8 cellular contexts compared by ENCODE assay signal in genomic region chr19:23913931-23914330, GRCh38. TPM values are rescaled to one million over a fixed set of nuclear protein-coding genes. Genes with fewer than 3 reads are reported as not detected.
A peak's percentile ranks its signal among the peaks of the same experiment; 100 is the strongest.
DNase-seq lines count a peak whose midpoint lies in the region; ATAC-seq and TF ChIP-seq lines count a peak whose summit lies in the region.
"Had no signal": no experiment of that assay in that cellular context is flagged by ENCODE, and none has a peak within 500 bp of the region (broad histone marks: within the 10 kb centered on the region; RNA-seq: fewer than 3 reads in every experiment).

No MANE protein-coding gene starts in this region.

- peak overlapping the region; percentile 85 for H3K9ac ChIP-seq in DND-41 (ENCODE audit: low read depth, low read length)
- H3K9ac ChIP-seq in OCI-LY3 (ENCODE audit: low read length) = no peak overlapping the region
- no peak overlapping the region for H3K9ac ChIP-seq in endodermal cell (ENCODE audit: extremely low read depth, low read length, poor library complexity, severe bottlenecking)

- intact Hi-C loops in gastrocnemius medialis (cut with DNase I; ENCODE audit: low total_unique reads) = no loop called here

- 95 to 96% methylated on average over 10 to 11 of the region's 11 CpGs for WGBS in endodermal cell (ENCODE audit: insufficient coverage in 1 of 2, insufficient read length in 1 of 2), 2 experiments

- H3K4me3 ChIP-seq in DND-41 (ENCODE audit: low read depth in 1 of 2, low read length in 2 of 2) (peak overlapping the region; percentile 80 to 88; a peak in 3 of 4 replicates), OCI-LY3 (ENCODE audit: low read length) (peak overlapping the region; percentile 87), endodermal cell (ENCODE audit: low read length) (peak overlapping the region; percentile 90), gastrocnemius medialis (peak overlapping the region; percentile 45 to 61 (median 56))

- H3K4me1 ChIP-seq in DND-41 (ENCODE audit: insufficient read depth, low read length) (peaks cover 35% of the 10 kb centered on the region), OCI-LY3 (ENCODE audit: low read length) (no peaks in the 10 kb centered on the region), endodermal cell (ENCODE audit: control insufficient read depth, insufficient read depth, low read length) (no peaks in the 10 kb centered on the region), gastrocnemius medialis (no peaks in the 10 kb centered on the region)

- H3K9me3 ChIP-seq in DND-41 (ENCODE audit: insufficient read depth, low read length, severe bottlenecking) (peaks cover 11% of the 10 kb centered on the region), OCI-LY3 (ENCODE audit: insufficient read depth, low read length) (peaks cover 14% of the 10 kb centered on the region; the same call in 1 of the 2 replicates), endodermal cell (ENCODE audit: control insufficient read depth, low read length) (peaks cover 20% of the 10 kb centered on the region), gastrocnemius medialis (no peaks in the 10 kb centered on the region)

- H3K27me3 Mint-ChIP-seq in endodermal cell (ENCODE audit: insufficient read depth) = peaks cover 2% of the 10 kb centered on the region

- TF ChIP-seq CTCF in DND-41 (IDR thresholded peaks at IDR 0.05; ENCODE audit: borderline replicate concordance, extremely low read depth, low read length, poor library complexity, severe bottlenecking) (no peak), OCI-LY3 (IDR thresholded peaks at IDR 0.05; ENCODE audit: low read depth, low read length) (no peak), endodermal cell (conservative IDR thresholded peaks at IDR 0.05) (no peak), gastrocnemius medialis (IDR thresholded peaks at IDR 0.05 in 4 of 5, conservative IDR thresholded peaks at IDR 0.05 in 1 of 5) (no peak)

- H3K79me2 ChIP-seq in DND-41 (ENCODE audit: insufficient read depth, low read length) (peaks cover 49% of the 10 kb centered on the region), OCI-LY3 (ENCODE audit: low read length) (peaks cover 21% of the 10 kb centered on the region)

- H3K9me3 Mint-ChIP-seq in endodermal cell = peaks cover 75% of the 10 kb centered on the region

- no peaks in the 10 kb centered on the region for H3K36me3 Mint-ChIP-seq in endodermal cell (ENCODE audit: low read depth)

- no peaks in the 10 kb centered on the region for H3K27me3 ChIP-seq in DND-41 (ENCODE audit: insufficient read depth, low read length, poor library complexity)
- no peaks in the 10 kb centered on the region for H3K27me3 ChIP-seq in OCI-LY3 (ENCODE audit: low read depth, low read length)
- H3K27me3 ChIP-seq in endodermal cell (ENCODE audit: control insufficient read depth, insufficient read depth, low read length, poor library complexity, severe bottlenecking) = no peaks in the 10 kb centered on the region
- no peaks in the 10 kb centered on the region for H3K27me3 ChIP-seq in gastrocnemius medialis

- TF ChIP-seq POLR2A in gastrocnemius medialis (IDR thresholded peaks at IDR 0.05) = no peak

- H3K36me3 ChIP-seq in DND-41 (ENCODE audit: insufficient read depth, low read length) (peaks cover 31% of the 10 kb centered on the region), OCI-LY3 (replicated peaks; ENCODE audit: low read depth, low read length) (peaks cover 31% of the 10 kb centered on the region), endodermal cell (ENCODE audit: control insufficient read depth, insufficient read depth, low read length) (peaks cover 5% of the 10 kb centered on the region), gastrocnemius medialis (no peaks in the 10 kb centered on the region)

- ATAC-seq in DND-41 (ENCODE audit: insufficient read depth, low read depth) (no peak), gastrocnemius medialis (no peak), HG02588 (IDR thresholded peaks at IDR 0.05; ENCODE audit: unreplicated experiment) (no peak)
- no peak for ATAC-seq in activated CD4-positive, CD25-positive, alpha-beta regulatory T cell treated with anti-CD3 and anti-CD28 coated beads, Interleukin-2, amount 50 U/mL, for 24 hours

- H2AFZ ChIP-seq in DND-41 (ENCODE audit: low read depth, low read length) (peak overlapping the region; percentile 70), OCI-LY3 (ENCODE audit: low read depth, low read length) (0 out of 2 replicates have a peak overlapping the region, but pooled peaks have one; percentile 66)

- H3K27ac ChIP-seq in DND-41 (ENCODE audit: low read length) (peak overlapping the region; percentile 96), OCI-LY3 (ENCODE audit: low read length) (no peak overlapping the region), endodermal cell (ENCODE audit: low read depth, low read length) (no peak overlapping the region), gastrocnemius medialis (no peak overlapping the region)

- H3K4me1 Mint-ChIP-seq in endodermal cell = no peaks in the 10 kb centered on the region

- H4K20me1 ChIP-seq in DND-41 (ENCODE audit: insufficient read depth, low read length) (peaks cover 3% of the 10 kb centered on the region; the same call in 1 of the 2 replicates), OCI-LY3 (ENCODE audit: insufficient read depth, low read length) (no peaks in the 10 kb centered on the region)

- H3K27ac Mint-ChIP-seq in endodermal cell = no peak overlapping the region

- no peak for DNase-seq in DND-41
- no peak for DNase-seq in endodermal cell
- no peak for DNase-seq in gastrocnemius medialis
- no peak for DNase-seq in GM03348 (ENCODE audit: low spot score)

- in situ Hi-C loops in gastrocnemius medialis (cut with MboI; ENCODE audit: low sequenced_read_pairs in 4 of 4) = no loop called here

- peak overlapping the region; percentile 82 for H3K4me3 Mint-ChIP-seq in endodermal cell

- H3K4me2 ChIP-seq in DND-41 (ENCODE audit: insufficient read depth, low read length) (peak overlapping the region; percentile 67), OCI-LY3 (ENCODE audit: low read length) (peak overlapping the region; percentile 50)

RNA-seq across cellular contexts. Expression of gene ZNF726, which starts 0.8 kb away (rescaled TPM):
- total RNA-seq in endodermal cell = 1 to 10 TPM in 1 of 2 donors, not detected in 1; 5.8 TPM
- 11.3 TPM for polyA plus RNA-seq in endodermal cell (2013, experiment 1 of 2)
- polyA plus RNA-seq in endodermal cell (2013, experiment 2 of 2) = 9.5 TPM
- total RNA-seq in gastrocnemius medialis = under 1 TPM in 1 of 4 donors, not detected in 3; 0.33 TPM
- total RNA-seq: HT-29 had no signal
